1 cellular context compared by ENCODE assay signal in the genomic region with DNA sequence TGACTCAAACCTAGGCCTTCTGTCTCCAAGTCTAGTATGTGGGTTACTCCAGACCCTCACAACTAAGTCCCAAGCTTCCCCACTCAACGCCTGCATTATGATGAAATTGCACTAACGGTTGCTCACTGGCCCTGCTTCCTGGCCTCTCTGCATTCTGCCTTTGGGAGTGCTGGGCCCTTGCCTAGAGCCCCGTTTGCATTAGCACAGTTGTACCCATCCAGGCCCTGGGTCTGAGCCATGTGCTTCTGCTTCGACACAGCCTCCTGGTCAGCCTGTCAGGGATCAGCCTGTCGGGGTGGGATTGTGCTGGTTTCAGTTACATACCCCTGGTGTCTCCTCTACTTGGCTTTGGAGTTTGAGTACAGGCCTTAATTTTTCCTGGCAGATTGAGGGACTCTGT.
TF ChIP-seq lines count a peak whose summit lies in the region.

No MANE protein-coding gene starts in this region.

TF ChIP-seq in GM23338, 12 proteins besides CTCF, POLR2A, EP300 and RAD21 (continued from another document):
- TF ChIP-seq, protein P1, sequence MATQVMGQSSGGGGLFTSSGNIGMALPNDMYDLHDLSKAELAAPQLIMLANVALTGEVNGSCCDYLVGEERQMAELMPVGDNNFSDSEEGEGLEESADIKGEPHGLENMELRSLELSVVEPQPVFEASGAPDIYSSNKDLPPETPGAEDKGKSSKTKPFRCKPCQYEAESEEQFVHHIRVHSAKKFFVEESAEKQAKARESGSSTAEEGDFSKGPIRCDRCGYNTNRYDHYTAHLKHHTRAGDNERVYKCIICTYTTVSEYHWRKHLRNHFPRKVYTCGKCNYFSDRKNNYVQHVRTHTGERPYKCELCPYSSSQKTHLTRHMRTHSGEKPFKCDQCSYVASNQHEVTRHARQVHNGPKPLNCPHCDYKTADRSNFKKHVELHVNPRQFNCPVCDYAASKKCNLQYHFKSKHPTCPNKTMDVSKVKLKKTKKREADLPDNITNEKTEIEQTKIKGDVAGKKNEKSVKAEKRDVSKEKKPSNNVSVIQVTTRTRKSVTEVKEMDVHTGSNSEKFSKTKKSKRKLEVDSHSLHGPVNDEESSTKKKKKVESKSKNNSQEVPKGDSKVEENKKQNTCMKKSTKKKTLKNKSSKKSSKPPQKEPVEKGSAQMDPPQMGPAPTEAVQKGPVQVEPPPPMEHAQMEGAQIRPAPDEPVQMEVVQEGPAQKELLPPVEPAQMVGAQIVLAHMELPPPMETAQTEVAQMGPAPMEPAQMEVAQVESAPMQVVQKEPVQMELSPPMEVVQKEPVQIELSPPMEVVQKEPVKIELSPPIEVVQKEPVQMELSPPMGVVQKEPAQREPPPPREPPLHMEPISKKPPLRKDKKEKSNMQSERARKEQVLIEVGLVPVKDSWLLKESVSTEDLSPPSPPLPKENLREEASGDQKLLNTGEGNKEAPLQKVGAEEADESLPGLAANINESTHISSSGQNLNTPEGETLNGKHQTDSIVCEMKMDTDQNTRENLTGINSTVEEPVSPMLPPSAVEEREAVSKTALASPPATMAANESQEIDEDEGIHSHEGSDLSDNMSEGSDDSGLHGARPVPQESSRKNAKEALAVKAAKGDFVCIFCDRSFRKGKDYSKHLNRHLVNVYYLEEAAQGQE (IDR thresholded peaks at IDR 0.05; ENCODE audit: unreplicated experiment), result no peak
- TF ChIP-seq EZH2 (IDR thresholded peaks at IDR 0.05; ENCODE audit: low read depth, unreplicated experiment), result no peak
